In the genomic region with DNA sequence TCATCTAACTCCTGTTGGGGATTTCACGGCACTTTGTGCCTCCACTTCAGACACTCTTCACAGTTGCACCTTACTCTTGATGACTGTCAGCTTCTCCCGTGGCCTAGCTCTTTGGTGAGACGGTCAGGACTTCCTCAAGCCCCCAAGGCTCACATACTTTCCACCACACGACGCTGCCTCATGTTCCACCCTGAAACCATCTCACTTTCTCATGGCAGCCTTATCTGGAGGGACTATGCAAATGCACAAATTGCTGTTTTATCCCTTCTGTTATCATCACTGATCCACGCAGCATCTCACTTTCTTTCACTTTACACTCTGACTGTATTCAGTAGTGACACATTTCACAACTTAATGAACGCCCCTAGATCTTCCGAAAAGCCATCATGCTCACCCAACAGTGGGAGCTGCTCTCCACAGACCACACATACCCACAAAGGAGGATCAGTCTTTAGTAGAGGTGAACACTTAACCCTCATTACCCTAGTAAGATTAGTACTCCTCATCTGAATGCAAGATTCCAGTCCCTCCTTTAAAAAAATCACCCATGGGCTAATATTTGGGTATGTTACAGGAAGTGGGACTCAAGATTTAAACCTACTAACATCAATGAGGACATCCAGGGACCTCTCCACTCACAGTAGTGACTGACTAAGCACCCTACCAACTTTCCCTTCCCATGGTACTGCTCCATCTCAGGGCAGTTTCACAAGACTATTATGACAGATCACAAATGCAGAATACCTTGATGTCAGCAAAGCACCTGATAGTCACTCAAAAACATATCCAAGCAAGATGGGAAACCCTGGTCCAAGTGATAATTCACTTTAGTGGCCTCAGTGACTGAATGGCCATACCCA, we compare ENCODE assay signal across 8 cellular contexts. TPM values are rescaled to one million over a fixed set of nuclear protein-coding genes. Genes with fewer than 3 reads are reported as not detected.
DNase-seq lines count a peak whose midpoint lies in the region; ATAC-seq lines count a peak whose summit lies in the region.

No MANE protein-coding gene starts in this region.

- H3K4me1 Mint-ChIP-seq in activated T-helper 17 cell treated with anti-CD3 and anti-CD28 coated beads, Interleukin-2, amount 50 U/mL, for 72 hours = peaks cover 58% of the 10 kb centered on the region
- peaks cover 34% of the 10 kb centered on the region for H3K4me1 Mint-ChIP-seq in stimulated activated effector memory CD8-positive, alpha-beta T cell treated with anti-CD3 and anti-CD28 coated beads, Interleukin-12 subunit alpha, Interleukin-12 subunit beta, amount 100 ng/mL, for 72 hours

- peak overlapping the region; percentile 88 for H3K27ac Mint-ChIP-seq in activated T-helper 17 cell treated with anti-CD3 and anti-CD28 coated beads, Interleukin-2, amount 50 U/mL, for 72 hours
- peak overlapping the region; percentile 76 for H3K27ac Mint-ChIP-seq in stimulated activated effector memory CD8-positive, alpha-beta T cell treated with anti-CD3 and anti-CD28 coated beads, Interleukin-12 subunit alpha, Interleukin-12 subunit beta, amount 100 ng/mL, for 72 hours

- H3K36me3 Mint-ChIP-seq in activated T-helper 17 cell treated with anti-CD3 and anti-CD28 coated beads, Interleukin-2, amount 50 U/mL, for 72 hours (ENCODE audit: low read depth) = no peaks in the 10 kb centered on the region
- H3K36me3 Mint-ChIP-seq in stimulated activated effector memory CD8-positive, alpha-beta T cell treated with anti-CD3 and anti-CD28 coated beads, Interleukin-12 subunit alpha, Interleukin-12 subunit beta, amount 100 ng/mL, for 72 hours = peaks cover 71% of the 10 kb centered on the region

- no peak overlapping the region for H3K27ac ChIP-seq in substantia nigra (ENCODE audit: low read depth, low read length, poor library complexity, severe bottlenecking)

- H3K4me3 Mint-ChIP-seq in activated T-helper 17 cell treated with anti-CD3 and anti-CD28 coated beads, Interleukin-2, amount 50 U/mL, for 72 hours = no peak overlapping the region
- peak overlapping the region; percentile 59 for H3K4me3 Mint-ChIP-seq in stimulated activated effector memory CD8-positive, alpha-beta T cell treated with anti-CD3 and anti-CD28 coated beads, Interleukin-12 subunit alpha, Interleukin-12 subunit beta, amount 100 ng/mL, for 72 hours

- peak; percentile 44 to 81 for DNase-seq in stimulated activated effector memory CD8-positive, alpha-beta T cell treated with anti-CD3 and anti-CD28 coated beads, Interleukin-12 subunit alpha, Interleukin-12 subunit beta, amount 100 ng/mL, for 72 hours (ENCODE audit: low spot score in 2 of 2)
- no peak for DNase-seq in superior temporal gyrus (ENCODE audit: extremely low spot score)
- no peak for DNase-seq in amygdala (lab: John Stamatoyannopoulos, UW)
- DNase-seq in substantia nigra (lab: John Stamatoyannopoulos, UW) = no peak
- no peak for DNase-seq in dedifferentiated amniotic fluid mesenchymal stem cell (ENCODE audit: extremely low spot score)

- no peaks in the 10 kb centered on the region for H3K9me3 Mint-ChIP-seq in activated T-helper 17 cell treated with anti-CD3 and anti-CD28 coated beads, Interleukin-2, amount 50 U/mL, for 72 hours
- no peaks in the 10 kb centered on the region for H3K9me3 Mint-ChIP-seq in stimulated activated effector memory CD8-positive, alpha-beta T cell treated with anti-CD3 and anti-CD28 coated beads, Interleukin-12 subunit alpha, Interleukin-12 subunit beta, amount 100 ng/mL, for 72 hours

- H3K27me3 Mint-ChIP-seq in activated T-helper 17 cell treated with anti-CD3 and anti-CD28 coated beads, Interleukin-2, amount 50 U/mL, for 72 hours = no peaks in the 10 kb centered on the region

- peak; percentile 83 for ATAC-seq in GM19395 (IDR thresholded peaks at IDR 0.05; ENCODE audit: unreplicated experiment)
- peak; percentile 64 for ATAC-seq in HG03097 (IDR thresholded peaks at IDR 0.05; ENCODE audit: low FRiP score, unreplicated experiment)
- peak; percentile 72 for ATAC-seq in activated T-helper 17 cell treated with anti-CD3 and anti-CD28 coated beads, Interleukin-2, amount 50 U/mL, for 72 hours (replicated peaks)
- peak; percentile 85 for ATAC-seq in stimulated activated effector memory CD8-positive, alpha-beta T cell treated with anti-CD3 and anti-CD28 coated beads, Interleukin-12 subunit alpha, Interleukin-12 subunit beta, amount 100 ng/mL, for 72 hours

RNA-seq across cellular contexts. Expression of gene FYN, which starts 35.4 kb away (rescaled TPM):
- 100 to 1,000 TPM; 139 to 326 TPM for total RNA-seq in activated T-helper 17 cell treated with anti-CD3 and anti-CD28 coated beads, Interleukin-2, amount 50 U/mL, for 72 hours

Comparison
In these comparisons a context has a peak if more than half of its experiments do, and no peak if none do; other contexts are left out.
1. DNase-seq: peak in stimulated activated effector memory CD8-positive, alpha-beta T cell treated with anti-CD3 and anti-CD28 coated beads, Interleukin-12 subunit alpha, Interleukin-12 subunit beta, amount 100 ng/mL, for 72 hours (2 of 2); none in superior temporal gyrus (single experiment), amygdala (0 of 56), substantia nigra (0 of 49) and dedifferentiated amniotic fluid mesenchymal stem cell (single experiment).
2. Peak in every context shown above with its lines, with median percentiles within 50 percentile points of each other: ATAC-seq.